23 cellular contexts compared by ENCODE assay signal in the genomic region with DNA sequence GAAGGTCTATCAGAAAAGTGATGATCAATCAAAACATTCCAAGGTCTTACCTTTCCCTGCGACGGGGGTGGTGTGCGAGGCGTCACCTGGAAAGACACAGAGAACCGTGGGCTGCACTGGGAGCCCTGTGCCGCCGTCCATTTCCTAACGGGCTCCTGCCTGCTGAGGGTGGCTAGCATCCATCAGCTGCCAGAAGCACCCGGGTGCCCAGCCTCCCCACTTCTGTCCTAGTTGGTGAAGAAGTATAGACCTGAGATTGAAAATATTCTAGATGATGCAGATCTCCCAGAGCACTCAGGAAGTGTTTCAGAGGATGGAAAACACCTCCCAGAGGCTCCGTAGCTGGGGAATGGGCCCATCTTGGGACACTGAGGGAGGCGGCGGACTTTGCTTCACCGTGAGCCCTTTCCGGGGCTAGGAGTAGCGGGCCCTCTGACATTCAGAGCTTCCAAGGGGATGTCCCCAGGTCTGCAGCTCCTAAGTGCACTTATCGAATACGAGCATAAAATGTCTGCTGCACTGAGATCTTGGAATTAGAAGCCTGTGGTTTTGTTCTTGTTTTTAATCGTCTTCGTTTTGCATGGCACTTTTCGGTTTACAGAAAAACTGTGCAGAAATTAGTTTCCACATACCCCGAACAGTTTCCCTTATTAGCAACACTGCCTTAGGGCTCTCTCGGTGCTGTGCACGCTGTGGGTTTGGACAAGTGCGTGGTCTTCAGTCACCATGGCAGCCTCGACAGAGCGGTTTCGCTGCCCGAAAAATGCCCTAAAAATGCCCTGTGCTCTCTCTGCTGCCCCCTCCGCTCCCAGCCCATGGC.
DNase-seq lines count a peak whose midpoint lies in the region; ATAC-seq and TF ChIP-seq lines count a peak whose summit lies in the region.
"Had no signal": no experiment of that assay in that cellular context is flagged by ENCODE, and none has a peak within 500 bp of the region (broad histone marks: within the 10 kb centered on the region; RNA-seq: fewer than 3 reads in every experiment).

No MANE protein-coding gene starts in this region.

- no peak for ATAC-seq in activated CD8-positive, alpha-beta memory T cell treated with anti-CD3 and anti-CD28 coated beads, Interleukin-2, amount 10 ng/mL, durations not matched to agents 7 days and 5 days
- peak; percentile 76 for ATAC-seq in HG02870 (IDR thresholded peaks at IDR 0.05; ENCODE audit: unreplicated experiment)
- ATAC-seq in stimulated activated effector memory CD8-positive, alpha-beta T cell treated with anti-CD3 and anti-CD28 coated beads, Interleukin-12 subunit alpha, Interleukin-12 subunit beta, amount 100 ng/mL, for 72 hours: peak; percentile 64
- ATAC-seq in effector memory CD8-positive, alpha-beta T cell (replicated peaks): no peak
- ATAC-seq: lower lobe of right lung had no signal

- intact Hi-C loops in dorsolateral prefrontal cortex (cut with DNase I): loop anchor here in 1 of 2 donors (10.0 kb wide), 1 partner anchor 114 kb away; no protein-coding TSS in a partner anchor

- peak in 1 of 56 donors; percentile 5 for TF ChIP-seq CTCF in dorsolateral prefrontal cortex (IDR thresholded peaks at IDR 0.05 in 54 of 56, conservative IDR thresholded peaks at IDR 0.05 in 2 of 56; ENCODE audit: low read depth in 1 of 56, partially characterized antibody in 56 of 56)

- no peak overlapping the region for H3K27ac Mint-ChIP-seq in activated CD8-positive, alpha-beta memory T cell treated with anti-CD3 and anti-CD28 coated beads, Interleukin-2, amount 10 ng/mL, durations not matched to agents 7 days and 5 days
- H3K27ac Mint-ChIP-seq in stimulated activated effector memory CD8-positive, alpha-beta T cell treated with anti-CD3 and anti-CD28 coated beads, Interleukin-12 subunit alpha, Interleukin-12 subunit beta, amount 100 ng/mL, for 72 hours: no peak overlapping the region
- no peak overlapping the region for H3K27ac Mint-ChIP-seq in effector memory CD8-positive, alpha-beta T cell
- H3K27ac Mint-ChIP-seq: immature natural killer cell; stimulated activated naive CD8-positive, alpha-beta T cell treated with anti-CD3 and anti-CD28 coated beads, Interleukin-15, Interleukin-2, amounts not matched to agents 100 ng/mL and 50 ng/mL, for 24 hours had no signal

- CTCF ChIA-PET in activated CD8-positive, alpha-beta memory T cell treated with anti-CD3 and anti-CD28 coated beads, Interleukin-2, amount 10 ng/mL, durations not matched to agents 7 days and 5 days (lab: Charles Lee): interaction anchor here (1.1 to 2.6 kb wide), 2 partner anchors 8 to 11 kb away, joined by 4 to 16 read pairs; no protein-coding TSS in a partner anchor

- DNase-seq in activated CD8-positive, alpha-beta memory T cell treated with anti-CD3 and anti-CD28 coated beads for 24 hours: peak; percentile 17
- no peak for DNase-seq in activated CD8-positive, alpha-beta memory T cell treated with anti-CD3 and anti-CD28 coated beads, Interleukin-2, amount 10 ng/mL, durations not matched to agents 7 days and 5 days
- DNase-seq in dorsolateral prefrontal cortex (peak in 1 of 10 donors; percentile 16), NCI-H1417 treated with DMSO at 0.1 percent for 48 hours (lab: John Stamatoyannopoulos, UW) (no peak), HuH-7.5 (ENCODE audit: low spot score) (no peak)
- no peak for DNase-seq in stimulated activated effector memory CD8-positive, alpha-beta T cell treated with anti-CD3 and anti-CD28 coated beads, Interleukin-12 subunit alpha, Interleukin-12 subunit beta, amount 100 ng/mL, for 72 hours (ENCODE audit: low spot score in 2 of 2)
- DNase-seq in effector memory CD8-positive, alpha-beta T cell: no peak
- DNase-seq: activated CD4-positive, CD25-positive, alpha-beta regulatory T cell treated with anti-CD3 and anti-CD28 coated beads, Interleukin-2, amount 50 U/mL, for 72 hours; DMS 273 treated with DMSO at 0.1 percent for 48 hours; immature natural killer cell; lower lobe of right lung; NCI-H1092 treated with DMSO at 0.1 percent for 48 hours; NCI-H2081 treated with DMSO at 0.1 percent for 48 hours; NCI-H446 treated with DMSO at 0.1 percent for 48 hours; occipital lobe; T-helper 9 cell; upper lobe of right lung had no signal

- H3K4me1 Mint-ChIP-seq in activated CD8-positive, alpha-beta memory T cell treated with anti-CD3 and anti-CD28 coated beads, Interleukin-2, amount 10 ng/mL, durations not matched to agents 7 days and 5 days: peaks cover 3% of the 10 kb centered on the region
- peaks cover 21% of the 10 kb centered on the region for H3K4me1 Mint-ChIP-seq in stimulated activated effector memory CD8-positive, alpha-beta T cell treated with anti-CD3 and anti-CD28 coated beads, Interleukin-12 subunit alpha, Interleukin-12 subunit beta, amount 100 ng/mL, for 72 hours
- H3K4me1 Mint-ChIP-seq in effector memory CD8-positive, alpha-beta T cell (ENCODE audit: low read depth in 2 of 2): peaks cover 0 to 11% of the 10 kb centered on the region in 2 donors

- no peaks in the 10 kb centered on the region for H3K27me3 Mint-ChIP-seq in activated CD8-positive, alpha-beta memory T cell treated with anti-CD3 and anti-CD28 coated beads, Interleukin-2, amount 10 ng/mL, durations not matched to agents 7 days and 5 days
- H3K27me3 Mint-ChIP-seq in effector memory CD8-positive, alpha-beta T cell: no peaks in the 10 kb centered on the region
- H3K27me3 Mint-ChIP-seq: central memory CD8-positive, alpha-beta T cell; stimulated activated naive CD8-positive, alpha-beta T cell treated with anti-CD3 and anti-CD28 coated beads, Interleukin-15, Interleukin-2, amounts not matched to agents 100 ng/mL and 50 ng/mL, for 24 hours had no signal

- no peaks in the 10 kb centered on the region for H3K27me3 ChIP-seq in dorsolateral prefrontal cortex
- H3K27me3 ChIP-seq: BLaER1 treated with 17β-estradiol and CSF1 and Interleukin-3, amounts not matched to agents 10 nM and 100 nM; right atrium auricular region; upper lobe of right lung had no signal

- H3K9me3 Mint-ChIP-seq in activated CD8-positive, alpha-beta memory T cell treated with anti-CD3 and anti-CD28 coated beads, Interleukin-2, amount 10 ng/mL, durations not matched to agents 7 days and 5 days (ENCODE audit: low read depth): no peaks in the 10 kb centered on the region
- H3K9me3 Mint-ChIP-seq in stimulated activated effector memory CD8-positive, alpha-beta T cell treated with anti-CD3 and anti-CD28 coated beads, Interleukin-12 subunit alpha, Interleukin-12 subunit beta, amount 100 ng/mL, for 72 hours: no peaks in the 10 kb centered on the region
- H3K9me3 Mint-ChIP-seq in effector memory CD8-positive, alpha-beta T cell: no peaks in the 10 kb centered on the region
- H3K9me3 Mint-ChIP-seq: central memory CD8-positive, alpha-beta T cell; immature natural killer cell; stimulated activated naive CD8-positive, alpha-beta T cell treated with anti-CD3 and anti-CD28 coated beads, Interleukin-15, Interleukin-2, amounts not matched to agents 100 ng/mL and 50 ng/mL, for 24 hours had no signal

- no peaks in the 10 kb centered on the region for H3K36me3 Mint-ChIP-seq in activated CD8-positive, alpha-beta memory T cell treated with anti-CD3 and anti-CD28 coated beads, Interleukin-2, amount 10 ng/mL, durations not matched to agents 7 days and 5 days
- H3K36me3 Mint-ChIP-seq in stimulated activated effector memory CD8-positive, alpha-beta T cell treated with anti-CD3 and anti-CD28 coated beads, Interleukin-12 subunit alpha, Interleukin-12 subunit beta, amount 100 ng/mL, for 72 hours: no peaks in the 10 kb centered on the region
- H3K36me3 Mint-ChIP-seq in effector memory CD8-positive, alpha-beta T cell (ENCODE audit: insufficient read depth): peaks cover 10% of the 10 kb centered on the region

- H3K27ac ChIP-seq in dorsolateral prefrontal cortex: peak overlapping the region in 50 of 59 donors; percentile 9 to 93 (median 64)
- H3K27ac ChIP-seq: SK-N-MC, upper lobe of right lung had no signal

- no peak overlapping the region for H3K4me3 Mint-ChIP-seq in activated CD8-positive, alpha-beta memory T cell treated with anti-CD3 and anti-CD28 coated beads, Interleukin-2, amount 10 ng/mL, durations not matched to agents 7 days and 5 days
- H3K4me3 Mint-ChIP-seq in stimulated activated effector memory CD8-positive, alpha-beta T cell treated with anti-CD3 and anti-CD28 coated beads, Interleukin-12 subunit alpha, Interleukin-12 subunit beta, amount 100 ng/mL, for 72 hours: no peak overlapping the region
- no peak overlapping the region for H3K4me3 Mint-ChIP-seq in effector memory CD8-positive, alpha-beta T cell
- H3K4me3 Mint-ChIP-seq: central memory CD8-positive, alpha-beta T cell; immature natural killer cell; stimulated activated naive CD8-positive, alpha-beta T cell treated with anti-CD3 and anti-CD28 coated beads, Interleukin-15, Interleukin-2, amounts not matched to agents 100 ng/mL and 50 ng/mL, for 24 hours had no signal

- H3K4me3 ChIP-seq in dorsolateral prefrontal cortex: peak overlapping the region in 42 of 59 donors; percentile 3 to 76 (median 30)
- H3K4me3 ChIP-seq: BLaER1 treated with 17β-estradiol and CSF1 and Interleukin-3, amounts not matched to agents 10 nM and 100 nM; lower lobe of right lung; SK-N-MC; upper lobe of right lung had no signal

Comparison
In these comparisons a context has a peak if more than half of its experiments do, and no peak if none do; other contexts are left out.
1. ATAC-seq: peak in HG02870 (single experiment) and stimulated activated effector memory CD8-positive, alpha-beta T cell treated with anti-CD3 and anti-CD28 coated beads, Interleukin-12 subunit alpha, Interleukin-12 subunit beta, amount 100 ng/mL, for 72 hours (single experiment); none in activated CD8-positive, alpha-beta memory T cell treated with anti-CD3 and anti-CD28 coated beads, Interleukin-2, amount 10 ng/mL, durations not matched to agents 7 days and 5 days (single experiment) and effector memory CD8-positive, alpha-beta T cell (single experiment).